Comparison of ENCODE assay signal across 12 cellular contexts in genomic region chr17:57458718-57459285, GRCh38.
A peak's percentile ranks its signal among the peaks of the same experiment; 100 is the strongest.
DNase-seq lines count a peak whose midpoint lies in the region; ATAC-seq, FAIRE-seq and TF ChIP-seq lines count a peak whose summit lies in the region.
"Had no signal": no experiment of that assay in that cellular context is flagged by ENCODE, and none has a peak within 500 bp of the region (broad histone marks: within the 10 kb centered on the region; RNA-seq: fewer than 3 reads in every experiment).

No MANE protein-coding gene starts in this region.

- H2AFZ ChIP-seq in OCI-LY7 (ENCODE audit: low read length): no peak overlapping the region

- peak overlapping the region; percentile 40 for H3K4me3 ChIP-seq in CD4-positive, CD25-positive, alpha-beta regulatory T cell (ENCODE audit: low read depth, low read length)
- no peak overlapping the region for H3K4me3 ChIP-seq in OCI-LY7 (ENCODE audit: low read depth, low read length, poor library complexity, severe bottlenecking)
- H3K4me3 ChIP-seq: HAP-1, prostate gland had no signal

- no peaks in the 10 kb centered on the region for H3K79me2 ChIP-seq in OCI-LY7 (ENCODE audit: insufficient read depth, low read depth, low read length)

- ATAC-seq in CD4-positive, CD25-positive, alpha-beta regulatory T cell (ENCODE audit: low read depth in 2 of 2): no peak
- ATAC-seq in GM21447 (IDR thresholded peaks at IDR 0.05; ENCODE audit: unreplicated experiment): no peak
- no peak for ATAC-seq in HG02973 (IDR thresholded peaks at IDR 0.05; ENCODE audit: unreplicated experiment)

- CTCF ChIA-PET in OCI-LY7 (lab: Charles Lee; ENCODE audit: unreplicated experiment): no interaction called here

- POLR2A ChIA-PET in OCI-LY7 (lab: Charles Lee): no interaction called here

- H3K27ac Mint-ChIP-seq in CD4-positive, CD25-positive, alpha-beta regulatory T cell: peak overlapping the region; percentile 87 to 92 (median 88)

- H3K36me3 Mint-ChIP-seq in CD4-positive, CD25-positive, alpha-beta regulatory T cell: peaks cover 13% of the 10 kb centered on the region

- H3K9me3 ChIP-seq in CD4-positive, CD25-positive, alpha-beta regulatory T cell (ENCODE audit: control insufficient read depth in 2 of 2, low read length in 2 of 2): no peaks in the 10 kb centered on the region
- no peaks in the 10 kb centered on the region for H3K9me3 ChIP-seq in OCI-LY7 (ENCODE audit: low read length)
- H3K9me3 ChIP-seq: HAP-1, prostate gland had no signal

- no peaks in the 10 kb centered on the region for H3K27me3 Mint-ChIP-seq in CD4-positive, CD25-positive, alpha-beta regulatory T cell
- H3K27me3 Mint-ChIP-seq: IgD-negative memory B cell had no signal

- H3K27ac ChIP-seq in CD4-positive, CD25-positive, alpha-beta regulatory T cell (ENCODE audit: insufficient read depth, low read length, poor library complexity, severe bottlenecking): peak overlapping the region; percentile 15
- H3K27ac ChIP-seq in OCI-LY7 (ENCODE audit: low read depth, low read length, poor library complexity, severe bottlenecking): no peak overlapping the region
- H3K27ac ChIP-seq: prostate gland had no signal

- peak; percentile 71 for FAIRE-seq in GM19239 (lab: Jason Lieb, UNC)
- FAIRE-seq: D721Med had no signal

- no peaks in the 10 kb centered on the region for H3K27me3 ChIP-seq in CD4-positive, CD25-positive, alpha-beta regulatory T cell (ENCODE audit: control insufficient read depth, insufficient read depth, low read length)

- peak overlapping the region; percentile 30 to 69 (median 50) for H3K4me3 Mint-ChIP-seq in CD4-positive, CD25-positive, alpha-beta regulatory T cell

- intact Hi-C loops in OCI-LY7 (cut with micrococcal nuclease; ENCODE audit: unreplicated experiment): no loop called here

- H4K20me1 ChIP-seq in OCI-LY7 (ENCODE audit: insufficient read depth, low read length): no peaks in the 10 kb centered on the region

- H3K4me1 ChIP-seq in CD4-positive, CD25-positive, alpha-beta regulatory T cell (ENCODE audit: control insufficient read depth, insufficient read depth, low read length, poor library complexity, severe bottlenecking): peaks cover 71% of the 10 kb centered on the region
- peaks cover 23% of the 10 kb centered on the region for H3K4me1 ChIP-seq in OCI-LY7 (ENCODE audit: insufficient read depth, low read length, poor library complexity, severe bottlenecking)
- H3K4me1 ChIP-seq: HAP-1, prostate gland had no signal

- no peak for DNase-seq in CD4-positive, CD25-positive, alpha-beta regulatory T cell
- no peak for DNase-seq in GM19239 (ENCODE audit: insufficient read length, low spot score)
- DNase-seq in SHP77 treated with DMSO at 0.1 percent for 48 hours (lab: John Stamatoyannopoulos, UW): peak; percentile 52
- peak; percentile 51 for DNase-seq in islet precursor cell
- no peak for DNase-seq in OCI-LY7 (ENCODE audit: low spot score)
- DNase-seq: cerebellar nuclear complex had no signal

- peaks cover 16 to 88% (median 62%) of the 10 kb centered on the region in 4 donors for H3K4me1 Mint-ChIP-seq in CD4-positive, CD25-positive, alpha-beta regulatory T cell

- no peaks in the 10 kb centered on the region for H3K9me2 ChIP-seq in OCI-LY7 (ENCODE audit: insufficient read depth, low read length)

- BruUV-seq in OCI-LY7 (replicated peaks; lab: Mats Ljungman, UMichigan): no TSS peak

- no peak overlapping the region for H3K4me2 ChIP-seq in OCI-LY7 (ENCODE audit: low read length)

- no peak for TF ChIP-seq CTCF in OCI-LY7 (conservative IDR thresholded peaks at IDR 0.05; ENCODE audit: low read length)

- H3K9me3 Mint-ChIP-seq in CD4-positive, CD25-positive, alpha-beta regulatory T cell: peaks cover 0 to 2% (median 0%) of the 10 kb centered on the region in 7 donors
- H3K9me3 Mint-ChIP-seq: IgD-negative memory B cell had no signal

- H3K36me3 ChIP-seq in CD4-positive, CD25-positive, alpha-beta regulatory T cell (ENCODE audit: control insufficient read depth, insufficient read depth, low read length): no peaks in the 10 kb centered on the region
- H3K36me3 ChIP-seq in OCI-LY7 (ENCODE audit: insufficient read depth, low read length): 0 out of 2 replicates have a peak, but pooled peaks cover 4% of the 10 kb centered on the region
- H3K36me3 ChIP-seq: HAP-1, prostate gland had no signal

Comparison
In these comparisons a context has a peak if more than half of its experiments do, and no peak if none do; other contexts are left out.
1. DNase-seq: peak in SHP77 treated with DMSO at 0.1 percent for 48 hours (single experiment) and islet precursor cell (single experiment); none in CD4-positive, CD25-positive, alpha-beta regulatory T cell (0 of 3), GM19239 (single experiment) and OCI-LY7 (single experiment).